ENCODE assay signal across 15 cellular contexts in genomic region chr1:6795661-6796060, GRCh38. TPM values are rescaled to one million over a fixed set of nuclear protein-coding genes. Genes with fewer than 3 reads are reported as not detected.
A peak's percentile ranks its signal among the peaks of the same experiment; 100 is the strongest.
DNase-seq lines count a peak whose midpoint lies in the region; ATAC-seq and TF ChIP-seq lines count a peak whose summit lies in the region.
"Had no signal": no experiment of that assay in that cellular context is flagged by ENCODE, and none has a peak within 500 bp of the region (broad histone marks: within the 10 kb centered on the region; RNA-seq: fewer than 3 reads in every experiment).

No MANE protein-coding gene starts in this region.

- H3K79me1 ChIP-seq in mesenchymal stem cell (replicated peaks; ENCODE audit: low read length, poor library complexity, severe bottlenecking), result peaks cover 9% of the 10 kb centered on the region

- peak; percentile 19 for DNase-seq in AG08395 (ENCODE audit: low spot score)
- no peak for DNase-seq in chondrocyte (ENCODE audit: low spot score)
- DNase-seq in mesenchymal stem cell, result peak; percentile 69
- no peak for DNase-seq in colonic mucosa
- no peak for DNase-seq in NCI-H1092 treated with DMSO at 0.1 percent for 48 hours (lab: John Stamatoyannopoulos, UW)
- DNase-seq in CD14-positive monocyte (ENCODE audit: low spot score), result no peak
- DNase-seq: activated CD4-positive, alpha-beta memory T cell treated with anti-CD3 and anti-CD28 coated beads, Interleukin-2, amount 10 ng/mL, durations not matched to agents 7 days and 5 days; activated effector memory CD4-positive, alpha-beta T cell treated with anti-CD3 and anti-CD28 coated beads, Interleukin-2, amount 50 U/mL, for 16 hours; C1 segment of cervical spinal cord; cerebellar nuclear complex; left cardiac atrium had no signal

- H2AK5ac ChIP-seq in mesenchymal stem cell (ENCODE audit: low read length, severe bottlenecking), result no peak overlapping the region

- no peak overlapping the region for H4K91ac ChIP-seq in mesenchymal stem cell (ENCODE audit: low read length)

- H2BK5ac ChIP-seq in mesenchymal stem cell (ENCODE audit: low read depth, low read length, poor library complexity, severe bottlenecking), result no peak overlapping the region

- H2BK15ac ChIP-seq in mesenchymal stem cell (ENCODE audit: low read depth, poor library complexity, severe bottlenecking), result no peak overlapping the region

- H3K4me2 ChIP-seq in mesenchymal stem cell (ENCODE audit: low read length, poor library complexity, severe bottlenecking), result no peak overlapping the region

- no peak overlapping the region for H3K23ac ChIP-seq in mesenchymal stem cell (ENCODE audit: low read length in 2 of 2)

- H3K27me3 Mint-ChIP-seq in chondrocyte (ENCODE audit: low read depth), result no peaks in the 10 kb centered on the region
- no peaks in the 10 kb centered on the region for H3K27me3 Mint-ChIP-seq in CD14-positive monocyte (ENCODE audit: low read depth in 3 of 3)
- H3K27me3 Mint-ChIP-seq: activated CD4-positive, alpha-beta memory T cell treated with anti-CD3 and anti-CD28 coated beads, Interleukin-2, amount 10 ng/mL, durations not matched to agents 7 days and 5 days; stimulated activated memory B cell treated with anti-CD40 and anti-IgM and Interleukin-4, amounts not matched to agents 10 μg/mL and 1 μg/mL and 100 μg/mL, for 72 hours had no signal

- H3K9ac ChIP-seq in HUES48 (ENCODE audit: low read depth, low read length) (no peak overlapping the region), mesenchymal stem cell (ENCODE audit: low read length) (peak overlapping the region; percentile 53), colonic mucosa (ENCODE audit: low read depth in 2 of 2, low read length in 2 of 2) (no peak overlapping the region)

- H3K4me3 ChIP-seq in HUES48 (ENCODE audit: low read depth, low read length), result no peak overlapping the region
- H3K4me3 ChIP-seq in mesenchymal stem cell (ENCODE audit: insufficient read depth in 1 of 2, low read depth in 1 of 2, low read length in 2 of 2), result no peak overlapping the region
- H3K4me3 ChIP-seq in colonic mucosa, result no peak overlapping the region

- intact Hi-C loops in colonic mucosa (cut with DNase I) (loop anchor here (5.0 kb wide), 1 partner anchor 92 kb away; no protein-coding TSS in a partner anchor), CD14-positive monocyte (cut with micrococcal nuclease) (loop anchor here (10.0 kb wide), 3 partner anchors 89 to 279 kb away; no protein-coding TSS in a partner anchor)

- H3K27me3 ChIP-seq in HUES48 (ENCODE audit: control insufficient read depth, insufficient read depth, low read length) (no peaks in the 10 kb centered on the region), mesenchymal stem cell (ENCODE audit: control insufficient read depth in 1 of 2, insufficient read depth in 1 of 2, low read length in 2 of 2) (no peaks in the 10 kb centered on the region), colonic mucosa (no peaks in the 10 kb centered on the region)
- H3K27me3 ChIP-seq: foreskin keratinocyte had no signal

- H3K4me3 Mint-ChIP-seq in chondrocyte (ENCODE audit: unreplicated experiment) (no peak overlapping the region), CD14-positive monocyte (no peak overlapping the region)
- H3K4me3 Mint-ChIP-seq: activated CD4-positive, alpha-beta memory T cell treated with anti-CD3 and anti-CD28 coated beads, Interleukin-2, amount 10 ng/mL, durations not matched to agents 7 days and 5 days; stimulated activated memory B cell treated with anti-CD40 and anti-IgM and Interleukin-4, amounts not matched to agents 10 μg/mL and 1 μg/mL and 100 μg/mL, for 72 hours had no signal

- H3K4me1 Mint-ChIP-seq in chondrocyte (ENCODE audit: low read depth) (peaks cover 38% of the 10 kb centered on the region), CD14-positive monocyte (peaks cover 10% of the 10 kb centered on the region)
- H3K4me1 Mint-ChIP-seq: activated CD4-positive, alpha-beta memory T cell treated with anti-CD3 and anti-CD28 coated beads, Interleukin-2, amount 10 ng/mL, durations not matched to agents 7 days and 5 days had no signal

- H3K9me3 ChIP-seq in HUES48 (ENCODE audit: control insufficient read depth, insufficient read depth, low read length), result no peaks in the 10 kb centered on the region
- no peaks in the 10 kb centered on the region for H3K9me3 ChIP-seq in mesenchymal stem cell (ENCODE audit: control insufficient read depth, low read length)
- no peaks in the 10 kb centered on the region for H3K9me3 ChIP-seq in colonic mucosa

- H2BK120ac ChIP-seq in mesenchymal stem cell (ENCODE audit: low read depth, low read length), result no peak overlapping the region

- H3K27ac ChIP-seq in HUES48 (ENCODE audit: low read depth, low read length) (peak overlapping the region; percentile 5), mesenchymal stem cell (ENCODE audit: low read length, poor library complexity, severe bottlenecking) (no peak overlapping the region), colonic mucosa (no peak overlapping the region)
- H3K27ac ChIP-seq: foreskin keratinocyte had no signal

- H3K36me3 Mint-ChIP-seq in chondrocyte (ENCODE audit: low read depth) (no peaks in the 10 kb centered on the region), CD14-positive monocyte (peaks cover 29 to 42% of the 10 kb centered on the region in 2 donors)

- H2BK12ac ChIP-seq in mesenchymal stem cell (ENCODE audit: low read length in 2 of 2), result no peak overlapping the region

- H4K8ac ChIP-seq in mesenchymal stem cell (ENCODE audit: low read length), result no peak overlapping the region

- 52% methylated on average over 2 of the region's 2 CpGs for WGBS in mesenchymal stem cell

- TF ChIP-seq CTCF in chondrocyte (IDR thresholded peaks at IDR 0.05), result no peak
- TF ChIP-seq CTCF in colonic mucosa (IDR thresholded peaks at IDR 0.05), result no peak
- TF ChIP-seq CTCF in CD14-positive monocyte (IDR thresholded peaks at IDR 0.05), result no peak

- H3K4me1 ChIP-seq in HUES48 (ENCODE audit: control insufficient read depth, insufficient read depth, low read length) (no peaks in the 10 kb centered on the region), mesenchymal stem cell (ENCODE audit: control insufficient read depth, insufficient read depth, low read depth, low read length) (peaks cover 1% of the 10 kb centered on the region), colonic mucosa (no peaks in the 10 kb centered on the region)
- H3K4me1 ChIP-seq: foreskin keratinocyte had no signal

- H3K27ac Mint-ChIP-seq in chondrocyte (ENCODE audit: unreplicated experiment) (peak overlapping the region; percentile 51), CD14-positive monocyte (peak overlapping the region in 1 of 7 donors; percentile 63)
- H3K27ac Mint-ChIP-seq: activated CD4-positive, alpha-beta memory T cell treated with anti-CD3 and anti-CD28 coated beads, Interleukin-2, amount 10 ng/mL, durations not matched to agents 7 days and 5 days; stimulated activated memory B cell treated with anti-CD40 and anti-IgM and Interleukin-4, amounts not matched to agents 10 μg/mL and 1 μg/mL and 100 μg/mL, for 72 hours had no signal

- no peak for ATAC-seq in HG03565 (IDR thresholded peaks at IDR 0.05; ENCODE audit: unreplicated experiment)
- ATAC-seq: foreskin keratinocyte; stimulated activated memory B cell treated with anti-CD40 and anti-IgM and Interleukin-4, amounts not matched to agents 10 μg/mL and 1 μg/mL and 100 μg/mL, for 72 hours had no signal

- no peak overlapping the region for H2AFZ ChIP-seq in mesenchymal stem cell (ENCODE audit: low read depth, low read length)

- no peak overlapping the region for H3K4ac ChIP-seq in mesenchymal stem cell (ENCODE audit: low read depth in 1 of 2, low read length in 2 of 2)

- no peak overlapping the region for H3K18ac ChIP-seq in mesenchymal stem cell (ENCODE audit: low read depth in 1 of 2, low read length in 2 of 2)

- no peak overlapping the region for H3K14ac ChIP-seq in mesenchymal stem cell (ENCODE audit: low read length in 2 of 2)

- H3K36me3 ChIP-seq in HUES48 (ENCODE audit: control insufficient read depth, insufficient read depth, low read length) (peaks cover 21% of the 10 kb centered on the region), mesenchymal stem cell (ENCODE audit: control insufficient read depth in 1 of 2, insufficient read depth in 2 of 2, low read depth in 1 of 2, low read length in 2 of 2) (peaks cover 0 to 5% of the 10 kb centered on the region in 2 experiments), colonic mucosa (no peaks in the 10 kb centered on the region)

- H3K9me3 Mint-ChIP-seq in chondrocyte (ENCODE audit: low read depth), result no peaks in the 10 kb centered on the region
- peaks cover 0 to 3% (median 0%) of the 10 kb centered on the region in 7 donors for H3K9me3 Mint-ChIP-seq in CD14-positive monocyte
- H3K9me3 Mint-ChIP-seq: activated CD4-positive, alpha-beta memory T cell treated with anti-CD3 and anti-CD28 coated beads, Interleukin-2, amount 10 ng/mL, durations not matched to agents 7 days and 5 days; stimulated activated memory B cell treated with anti-CD40 and anti-IgM and Interleukin-4, amounts not matched to agents 10 μg/mL and 1 μg/mL and 100 μg/mL, for 72 hours had no signal

RNA-seq across cellular contexts. Expression of gene CAMTA1, which starts 10.4 kb away (rescaled TPM):
- total RNA-seq in chondrocyte, result 63.8 to 69.4 TPM (median 66.9 TPM) in 3 replicates
- polyA plus RNA-seq in mesenchymal stem cell (2013, experiment 1 of 2), result 177 TPM
- 183 TPM for polyA plus RNA-seq in mesenchymal stem cell (2013, experiment 2 of 2)
- total RNA-seq in colonic mucosa, result 10 to 100 TPM; 76.8 to 92.8 TPM
- polyA plus RNA-seq in CD14-positive monocyte, result 10 to 100 TPM; 78.3 to 89.6 TPM

Comparison
In these comparisons a context has a peak if more than half of its experiments do, and no peak if none do; other contexts are left out.
1. DNase-seq: peak in AG08395 (single experiment) and mesenchymal stem cell (single experiment); none in chondrocyte (single experiment), colonic mucosa (single experiment), NCI-H1092 treated with DMSO at 0.1 percent for 48 hours (single experiment) and CD14-positive monocyte (single experiment).